Comparison of ENCODE assay signal across 14 cellular contexts in genomic region chr5:123125172-123125508, GRCh38. TPM values are rescaled to one million over a fixed set of nuclear protein-coding genes. Genes with fewer than 3 reads are reported as not detected.
A peak's percentile ranks its signal among the peaks of the same experiment; 100 is the strongest.
DNase-seq lines count a peak whose midpoint lies in the region; TF ChIP-seq lines count a peak whose summit lies in the region.
"Had no signal": no experiment of that assay in that cellular context is flagged by ENCODE, and none has a peak within 500 bp of the region (broad histone marks: within the 10 kb centered on the region; RNA-seq: fewer than 3 reads in every experiment).

No MANE protein-coding gene starts in this region.

- H3K9me3 Mint-ChIP-seq in activated naive CD4-positive, alpha-beta T cell treated with anti-CD3 and anti-CD28 coated beads, Interleukin-2, amount 10 ng/mL, durations not matched to agents 7 days and 5 days: no peaks in the 10 kb centered on the region
- no peaks in the 10 kb centered on the region for H3K9me3 Mint-ChIP-seq in endothelial cell (ENCODE audit: unreplicated experiment)
- H3K9me3 Mint-ChIP-seq: activated naive CD4-positive, alpha-beta T cell treated with anti-CD3 and anti-CD28 coated beads, Interleukin-2, amount 50 U/mL, for 72 hours had no signal

- H3K27ac Mint-ChIP-seq in activated naive CD4-positive, alpha-beta T cell treated with anti-CD3 and anti-CD28 coated beads, Interleukin-2, amount 10 ng/mL, durations not matched to agents 7 days and 5 days: no peak overlapping the region
- H3K27ac Mint-ChIP-seq in endothelial cell (ENCODE audit: unreplicated experiment): no peak overlapping the region
- H3K27ac Mint-ChIP-seq: activated naive CD4-positive, alpha-beta T cell treated with anti-CD3 and anti-CD28 coated beads, Interleukin-2, amount 50 U/mL, for 72 hours had no signal

- H3K4me1 ChIP-seq in urinary bladder (ENCODE audit: insufficient read depth): no peaks in the 10 kb centered on the region

- H3K36me3 Mint-ChIP-seq in activated naive CD4-positive, alpha-beta T cell treated with anti-CD3 and anti-CD28 coated beads, Interleukin-2, amount 10 ng/mL, durations not matched to agents 7 days and 5 days: no peaks in the 10 kb centered on the region
- no peaks in the 10 kb centered on the region for H3K36me3 Mint-ChIP-seq in endothelial cell (ENCODE audit: low read depth, unreplicated experiment)
- H3K36me3 Mint-ChIP-seq: activated naive CD4-positive, alpha-beta T cell treated with anti-CD3 and anti-CD28 coated beads, Interleukin-2, amount 50 U/mL, for 72 hours had no signal

- WGBS in urinary bladder: 52% methylated on average over 1 of the region's 1 CpG

- no peak overlapping the region for H3K4me3 Mint-ChIP-seq in activated naive CD4-positive, alpha-beta T cell treated with anti-CD3 and anti-CD28 coated beads, Interleukin-2, amount 10 ng/mL, durations not matched to agents 7 days and 5 days
- no peak overlapping the region for H3K4me3 Mint-ChIP-seq in endothelial cell (ENCODE audit: unreplicated experiment)

- TF ChIP-seq CTCF in endothelial cell (IDR thresholded peaks at IDR 0.05; ENCODE audit: unreplicated experiment): no peak

- H3K4me1 Mint-ChIP-seq in activated naive CD4-positive, alpha-beta T cell treated with anti-CD3 and anti-CD28 coated beads, Interleukin-2, amount 10 ng/mL, durations not matched to agents 7 days and 5 days: no peaks in the 10 kb centered on the region
- no peaks in the 10 kb centered on the region for H3K4me1 Mint-ChIP-seq in endothelial cell (ENCODE audit: unreplicated experiment)

- H3K27ac ChIP-seq in urinary bladder (ENCODE audit: low read depth): peak overlapping the region; percentile 32
- H3K27ac ChIP-seq: neutrophil, SJCRH30, VCaP had no signal

- H3K4me3 ChIP-seq in urinary bladder (ENCODE audit: low read depth, low read length): no peak overlapping the region
- H3K4me3 ChIP-seq: esophagus squamous epithelium, SJCRH30 had no signal

- no peaks in the 10 kb centered on the region for H3K36me3 ChIP-seq in urinary bladder (ENCODE audit: insufficient read depth)
- H3K36me3 ChIP-seq: esophagus squamous epithelium, neutrophil, SJCRH30 had no signal

- CTCF ChIA-PET in activated naive CD4-positive, alpha-beta T cell treated with anti-CD3 and anti-CD28 coated beads, Interleukin-2, amount 10 ng/mL, durations not matched to agents 7 days and 5 days (lab: Charles Lee): no interaction called here

- H3K27me3 Mint-ChIP-seq in activated naive CD4-positive, alpha-beta T cell treated with anti-CD3 and anti-CD28 coated beads, Interleukin-2, amount 10 ng/mL, durations not matched to agents 7 days and 5 days: no peaks in the 10 kb centered on the region
- no peaks in the 10 kb centered on the region for H3K27me3 Mint-ChIP-seq in endothelial cell (ENCODE audit: unreplicated experiment)

- DNase-seq in SHP77 treated with DMSO at 0.1 percent for 48 hours (lab: John Stamatoyannopoulos, UW) (peak; percentile 10), SHP77 (lab: John Stamatoyannopoulos, UW) (no peak), NCI-H69 (lab: John Stamatoyannopoulos, UW) (peak; percentile 99), fibroblast of peridontal ligament (ENCODE audit: extremely low read depth) (peak; percentile 76), endothelial cell (ENCODE audit: low spot score) (no peak)
- DNase-seq in activated naive CD4-positive, alpha-beta T cell treated with anti-CD3 and anti-CD28 coated beads, Interleukin-2, amount 10 ng/mL, durations not matched to agents 7 days and 5 days: no peak
- DNase-seq in stimulated activated CD8-positive, alpha-beta memory T cell treated with anti-CD3 and anti-CD28 coated beads, Interleukin-4, amount 100 ng/mL, for 48 hours: no peak
- DNase-seq: DMS79, esophagus squamous epithelium, SJCRH30 had no signal

RNA-seq across cellular contexts. Expression of gene PRDM6, which starts 36.1 kb away (rescaled TPM):
- 25.4 TPM for total RNA-seq in urinary bladder
- polyA plus RNA-seq in urinary bladder: 19.3 TPM
- total RNA-seq in endothelial cell (ENCODE audit: unreplicated experiment): 2.1 TPM
- total RNA-seq: activated naive CD4-positive, alpha-beta T cell treated with anti-CD3 and anti-CD28 coated beads, Interleukin-2, amount 50 U/mL, for 72 hours had no signal

Comparison
In these comparisons a context has a peak if more than half of its experiments do, and no peak if none do; other contexts are left out.
1. DNase-seq: peak in SHP77 treated with DMSO at 0.1 percent for 48 hours (single experiment), NCI-H69 (single experiment) and fibroblast of peridontal ligament (single experiment); none in SHP77 (0 of 2), activated naive CD4-positive, alpha-beta T cell treated with anti-CD3 and anti-CD28 coated beads, Interleukin-2, amount 10 ng/mL, durations not matched to agents 7 days and 5 days (single experiment), endothelial cell (single experiment) and stimulated activated CD8-positive, alpha-beta memory T cell treated with anti-CD3 and anti-CD28 coated beads, Interleukin-4, amount 100 ng/mL, for 48 hours (single experiment).